8 cellular contexts compared by ENCODE assay signal in the genomic region with DNA sequence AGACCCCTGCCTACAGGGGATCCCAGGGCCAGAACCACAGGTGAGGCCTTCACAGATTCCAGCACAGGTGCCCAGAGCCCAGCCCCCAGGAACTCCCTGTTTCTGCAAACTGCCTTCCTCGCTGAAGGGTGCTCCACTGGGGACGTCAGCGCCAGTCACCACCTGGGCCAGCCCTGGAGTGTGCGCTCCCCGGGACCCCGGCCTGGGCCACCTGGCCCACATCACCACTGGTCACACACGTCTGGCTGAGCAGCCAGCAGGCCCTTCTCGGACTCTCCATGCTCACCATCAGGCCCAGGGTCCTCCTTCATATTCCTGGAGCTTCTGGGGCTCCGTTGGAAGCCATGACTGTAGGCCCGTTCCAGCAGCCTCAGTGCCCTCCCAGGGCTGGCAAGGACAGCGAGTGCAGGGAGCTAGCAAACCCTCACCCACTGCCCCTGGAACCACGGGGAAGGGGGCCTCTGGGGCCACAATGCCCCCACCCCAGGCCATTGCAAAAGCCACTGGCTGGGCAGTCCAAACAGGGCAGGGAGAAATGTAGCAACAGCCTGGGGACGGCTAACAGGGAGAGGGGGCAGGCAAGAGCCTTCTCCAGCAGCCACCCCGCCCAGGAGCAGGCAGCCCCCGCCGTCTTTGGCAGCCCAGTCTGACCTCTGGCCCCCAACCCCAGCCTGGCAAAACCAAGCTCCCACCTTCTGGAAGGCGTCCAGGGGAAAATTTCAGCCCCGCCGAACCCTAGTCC. TPM values are rescaled to one million over a fixed set of nuclear protein-coding genes. Genes with fewer than 3 reads are reported as not detected.
A peak's percentile ranks its signal among the peaks of the same experiment; 100 is the strongest.
DNase-seq lines count a peak whose midpoint lies in the region; ATAC-seq, FAIRE-seq and TF ChIP-seq lines count a peak whose summit lies in the region.

No MANE protein-coding gene starts in this region.

- H3K9me3 ChIP-seq in keratinocyte (ENCODE audit: control insufficient read depth, low read depth, low read length) = no peaks in the 10 kb centered on the region
- no peaks in the 10 kb centered on the region for H3K9me3 ChIP-seq in thymus (ENCODE audit: control insufficient read depth)

- no peak overlapping the region for H3K27ac ChIP-seq in keratinocyte (ENCODE audit: control insufficient read depth, insufficient read depth, low read length)
- no peak overlapping the region for H3K27ac ChIP-seq in thymus (ENCODE audit: low read depth)

- H3K4me1 ChIP-seq in keratinocyte (ENCODE audit: control insufficient read depth, extremely low read depth, insufficient read depth, low read length) (peaks cover 12% of the 10 kb centered on the region), thymus (ENCODE audit: control insufficient read depth, insufficient read depth, low read length) (peaks cover 7% of the 10 kb centered on the region)

- no peak for DNase-seq in activated CD4-positive, alpha-beta T cell treated with anti-CD3 and anti-CD28 coated beads, Interleukin-2, amount 10 ng/mL, durations not matched to agents 7 days and 5 days
- no peak for DNase-seq in activated CD4-positive, alpha-beta T cell treated with anti-CD3 and anti-CD28 coated beads for 48 hours
- no peak for DNase-seq in activated naive CD8-positive, alpha-beta T cell treated with anti-CD3 and anti-CD28 coated beads, Interleukin-2, amount 50 U/mL, for 24 hours
- DNase-seq in keratinocyte (ENCODE audit: low read depth, low spot score) (no peak), NCI-H526 (lab: John Stamatoyannopoulos, UW) (no peak)
- no peak for DNase-seq in stimulated activated CD4-positive, alpha-beta T cell treated with anti-CD3 and anti-CD28 coated beads, Interleukin-4, amount 100 ng/mL, for 1 hour

- WGBS in thymus = 56% methylated on average over 19 of the region's 19 CpGs

- no peak for TF ChIP-seq CTCF in keratinocyte (optimal IDR thresholded peaks at IDR 0.05 in 1 of 3, IDR thresholded peaks at IDR 0.05 in 1 of 3, conservative IDR thresholded peaks at IDR 0.05 in 1 of 3; ENCODE audit: extremely low read depth in 1 of 3, insufficient read depth in 2 of 3, low read length in 3 of 3)

- FAIRE-seq in keratinocyte (lab: Jason Lieb, UNC) = no peak

- CTCF ChIA-PET in activated CD4-positive, alpha-beta T cell treated with anti-CD3 and anti-CD28 coated beads, Interleukin-2, amount 10 ng/mL, durations not matched to agents 7 days and 5 days (lab: Charles Lee) = interaction anchor here (1.0 to 1.1 kb wide), 3 partner anchors 13 to 19 kb away, joined by 3 read pairs; no protein-coding TSS in a partner anchor

- peak overlapping the region; percentile 75 for H3K4me3 Mint-ChIP-seq in activated CD4-positive, alpha-beta T cell treated with anti-CD3 and anti-CD28 coated beads, Interleukin-2, amount 10 ng/mL, durations not matched to agents 7 days and 5 days
- H3K4me3 Mint-ChIP-seq in activated naive CD8-positive, alpha-beta T cell treated with anti-CD3 and anti-CD28 coated beads, Interleukin-2, amount 50 U/mL, for 24 hours = peak overlapping the region; percentile 70

- no peaks in the 10 kb centered on the region for H3K27me3 ChIP-seq in keratinocyte (ENCODE audit: control insufficient read depth, extremely low read depth, insufficient read depth, low read length)
- peaks cover 4% of the 10 kb centered on the region for H3K27me3 ChIP-seq in thymus (ENCODE audit: control insufficient read depth, insufficient read depth)

- peaks cover 5% of the 10 kb centered on the region for H3K4me1 Mint-ChIP-seq in activated CD4-positive, alpha-beta T cell treated with anti-CD3 and anti-CD28 coated beads, Interleukin-2, amount 10 ng/mL, durations not matched to agents 7 days and 5 days
- peaks cover 4% of the 10 kb centered on the region for H3K4me1 Mint-ChIP-seq in activated naive CD8-positive, alpha-beta T cell treated with anti-CD3 and anti-CD28 coated beads, Interleukin-2, amount 50 U/mL, for 24 hours

- H3K36me3 Mint-ChIP-seq in activated CD4-positive, alpha-beta T cell treated with anti-CD3 and anti-CD28 coated beads, Interleukin-2, amount 10 ng/mL, durations not matched to agents 7 days and 5 days (ENCODE audit: low read depth) = no peaks in the 10 kb centered on the region
- no peaks in the 10 kb centered on the region for H3K36me3 Mint-ChIP-seq in activated naive CD8-positive, alpha-beta T cell treated with anti-CD3 and anti-CD28 coated beads, Interleukin-2, amount 50 U/mL, for 24 hours (ENCODE audit: low read depth)

- POLR2A ChIA-PET in activated CD4-positive, alpha-beta T cell treated with anti-CD3 and anti-CD28 coated beads, Interleukin-2, amount 10 ng/mL, durations not matched to agents 7 days and 5 days (lab: Charles Lee) = no interaction called here

- H3K9me1 ChIP-seq in keratinocyte (ENCODE audit: control insufficient read depth, extremely low read depth, insufficient read depth, low read length) = no peaks in the 10 kb centered on the region

- H3K4me3 ChIP-seq in keratinocyte (ENCODE audit: control insufficient read depth in 2 of 3, extremely low read depth in 1 of 3, insufficient read depth in 2 of 3, low read depth in 1 of 3, low read length in 3 of 3) (peak overlapping the region; percentile 58 to 86 (median 80)), thymus (ENCODE audit: low read length) (peak overlapping the region; percentile 73)

- H3K4me2 ChIP-seq in keratinocyte (ENCODE audit: control insufficient read depth, extremely low read depth, insufficient read depth, low read depth, low read length) = peak overlapping the region; percentile 74

- peaks cover 0 to 3% of the 10 kb centered on the region in 2 experiments for H3K36me3 ChIP-seq in keratinocyte (ENCODE audit: control insufficient read depth in 2 of 2, extremely low read depth in 1 of 2, insufficient read depth in 2 of 2, low read length in 2 of 2)
- no peaks in the 10 kb centered on the region for H3K36me3 ChIP-seq in thymus (ENCODE audit: control insufficient read depth, insufficient read depth)

- H3K27me3 Mint-ChIP-seq in activated CD4-positive, alpha-beta T cell treated with anti-CD3 and anti-CD28 coated beads, Interleukin-2, amount 10 ng/mL, durations not matched to agents 7 days and 5 days = peaks cover 4% of the 10 kb centered on the region
- peaks cover 2% of the 10 kb centered on the region for H3K27me3 Mint-ChIP-seq in activated naive CD8-positive, alpha-beta T cell treated with anti-CD3 and anti-CD28 coated beads, Interleukin-2, amount 50 U/mL, for 24 hours

- no peak overlapping the region for H2AFZ ChIP-seq in keratinocyte (ENCODE audit: control insufficient read depth, low read length)

- peak overlapping the region; percentile 71 for H3K9ac ChIP-seq in keratinocyte (ENCODE audit: control insufficient read depth, extremely low read depth, insufficient read depth, low read length)

- ATAC-seq in activated naive CD8-positive, alpha-beta T cell treated with anti-CD3 and anti-CD28 coated beads, Interleukin-2, amount 50 U/mL, for 24 hours = no peak
- ATAC-seq in GM19467 (IDR thresholded peaks at IDR 0.05; ENCODE audit: unreplicated experiment) = no peak

- peaks cover 15% of the 10 kb centered on the region for H3K79me2 ChIP-seq in keratinocyte (ENCODE audit: control insufficient read depth, insufficient read depth, low read length)

- dilution Hi-C loops in keratinocyte (cut with MboI; ENCODE audit: extremely low pct_ligation_motif_present, low sequenced_read_pairs) = no loop called here

- no peaks in the 10 kb centered on the region for H3K9me3 Mint-ChIP-seq in activated CD4-positive, alpha-beta T cell treated with anti-CD3 and anti-CD28 coated beads, Interleukin-2, amount 10 ng/mL, durations not matched to agents 7 days and 5 days
- no peaks in the 10 kb centered on the region for H3K9me3 Mint-ChIP-seq in activated naive CD8-positive, alpha-beta T cell treated with anti-CD3 and anti-CD28 coated beads, Interleukin-2, amount 50 U/mL, for 24 hours

- H3K27ac Mint-ChIP-seq in activated CD4-positive, alpha-beta T cell treated with anti-CD3 and anti-CD28 coated beads, Interleukin-2, amount 10 ng/mL, durations not matched to agents 7 days and 5 days = peak overlapping the region; percentile 64
- no peak overlapping the region for H3K27ac Mint-ChIP-seq in activated naive CD8-positive, alpha-beta T cell treated with anti-CD3 and anti-CD28 coated beads, Interleukin-2, amount 50 U/mL, for 24 hours

- H4K20me1 ChIP-seq in keratinocyte (ENCODE audit: control insufficient read depth, extremely low read depth, insufficient read depth, low read length) = peaks cover 2% of the 10 kb centered on the region

RNA-seq across cellular contexts. Expression of gene AGPAT2, which starts 1.3 kb away (rescaled TPM):
- 10 to 100 TPM; 15.0 to 17.0 TPM for total RNA-seq in activated CD4-positive, alpha-beta T cell treated with anti-CD3 and anti-CD28 coated beads, Interleukin-2, amount 10 ng/mL, durations not matched to agents 7 days and 5 days
- polyA plus RNA-seq in keratinocyte = 26.5 to 35.5 TPM (median 34.7 TPM) in 3 replicates
- polyA plus RNA-seq in keratinocyte (2011; ENCODE audit: low read depth) = 3.0 TPM
- 32.9 and 44.3 TPM in 2 replicates for polyA plus RNA-seq in keratinocyte (2011; cell fraction: cytosol; rRNA removed)
- polyA plus RNA-seq in keratinocyte (2011; cell fraction: nucleus; rRNA removed) = 32.8 and 43.6 TPM in 2 replicates
- polyA plus RNA-seq in keratinocyte (2012; ENCODE audit: low replicate concordance) = 20.3 and 38.1 TPM in 2 replicates
- 22.2 to 51.8 TPM (median 23.8 TPM) in 3 replicates for polyA minus RNA-seq in keratinocyte
- 60.4 TPM for polyA minus RNA-seq in keratinocyte (2011; cell fraction: cytosol; rRNA and poly(A)+ RNA removed)
- 17.6 and 20.6 TPM in 2 replicates for polyA minus RNA-seq in keratinocyte (2011; cell fraction: nucleus; rRNA and poly(A)+ RNA removed)
- polyA plus RNA-seq in thymus = 28.8 TPM

RNA-seq across cellular contexts. Expression of gene EGFL7, which starts 23.2 kb away (rescaled TPM):
- under 1 TPM; 0.22 to 0.31 TPM for total RNA-seq in activated CD4-positive, alpha-beta T cell treated with anti-CD3 and anti-CD28 coated beads, Interleukin-2, amount 10 ng/mL, durations not matched to agents 7 days and 5 days
- polyA plus RNA-seq in keratinocyte (4.2 to 10.5 TPM (median 6.2 TPM) in 3 replicates), thymus (118 TPM)
- 1.0 TPM for polyA plus RNA-seq in keratinocyte (2011; ENCODE audit: low read depth)
- 3.9 and 15.7 TPM in 2 replicates for polyA plus RNA-seq in keratinocyte (2011; cell fraction: cytosol; rRNA removed)
- 7.2 and 12.3 TPM in 2 replicates for polyA plus RNA-seq in keratinocyte (2011; cell fraction: nucleus; rRNA removed)
- polyA plus RNA-seq in keratinocyte (2012; ENCODE audit: low replicate concordance) = 2.4 and 10.1 TPM in 2 replicates
- 1.3 to 4.1 TPM (median 2.7 TPM) in 3 replicates for polyA minus RNA-seq in keratinocyte
- polyA minus RNA-seq in keratinocyte (2011; cell fraction: cytosol; rRNA and poly(A)+ RNA removed) = 16.3 TPM
- polyA minus RNA-seq in keratinocyte (2011; cell fraction: nucleus; rRNA and poly(A)+ RNA removed) = 4.7 and 7.5 TPM in 2 replicates

RNA-seq across cellular contexts. Expression of gene DIPK1B, which starts 26.4 kb away (rescaled TPM):
- not detected for total RNA-seq in activated CD4-positive, alpha-beta T cell treated with anti-CD3 and anti-CD28 coated beads, Interleukin-2, amount 10 ng/mL, durations not matched to agents 7 days and 5 days
- polyA plus RNA-seq in keratinocyte (0.03 to 0.26 TPM in 2 of 3 replicates, not detected in the other), thymus (6.8 TPM)
- polyA plus RNA-seq in keratinocyte (2011; ENCODE audit: low read depth) = not detected
- 0.05 and 0.17 TPM in 2 replicates for polyA plus RNA-seq in keratinocyte (2011; cell fraction: cytosol; rRNA removed)
- polyA plus RNA-seq in keratinocyte (2011; cell fraction: nucleus; rRNA removed) = 0.10 and 0.16 TPM in 2 replicates
- 0.21 and 0.24 TPM in 2 replicates for polyA plus RNA-seq in keratinocyte (2012; ENCODE audit: low replicate concordance)
- 0.13 to 0.20 TPM in 2 of 3 replicates, not detected in the other for polyA minus RNA-seq in keratinocyte
- not detected for polyA minus RNA-seq in keratinocyte (2011; cell fraction: cytosol; rRNA and poly(A)+ RNA removed)
- polyA minus RNA-seq in keratinocyte (2011; cell fraction: nucleus; rRNA and poly(A)+ RNA removed) = 0.21 TPM in 1 of 2 replicates, not detected in the other

RNA-seq across cellular contexts. Expression of gene LCN10, which starts 56.8 kb away (rescaled TPM):
- not detected for total RNA-seq in activated CD4-positive, alpha-beta T cell treated with anti-CD3 and anti-CD28 coated beads, Interleukin-2, amount 10 ng/mL, durations not matched to agents 7 days and 5 days
- polyA plus RNA-seq in keratinocyte (not detected in 3 replicates), thymus (12.5 TPM)
- polyA plus RNA-seq in keratinocyte (2011; ENCODE audit: low read depth) = not detected
- not detected in 2 replicates for polyA plus RNA-seq in keratinocyte (2011; cell fraction: cytosol; rRNA removed)
- polyA plus RNA-seq in keratinocyte (2011; cell fraction: nucleus; rRNA removed) = not detected in 2 replicates
- polyA plus RNA-seq in keratinocyte (2012; ENCODE audit: low replicate concordance) = not detected in 2 replicates
- polyA minus RNA-seq in keratinocyte = not detected in 3 replicates
- not detected for polyA minus RNA-seq in keratinocyte (2011; cell fraction: cytosol; rRNA and poly(A)+ RNA removed)
- not detected in 2 replicates for polyA minus RNA-seq in keratinocyte (2011; cell fraction: nucleus; rRNA and poly(A)+ RNA removed)
